10 cellular contexts compared by ENCODE assay signal in the genomic region with DNA sequence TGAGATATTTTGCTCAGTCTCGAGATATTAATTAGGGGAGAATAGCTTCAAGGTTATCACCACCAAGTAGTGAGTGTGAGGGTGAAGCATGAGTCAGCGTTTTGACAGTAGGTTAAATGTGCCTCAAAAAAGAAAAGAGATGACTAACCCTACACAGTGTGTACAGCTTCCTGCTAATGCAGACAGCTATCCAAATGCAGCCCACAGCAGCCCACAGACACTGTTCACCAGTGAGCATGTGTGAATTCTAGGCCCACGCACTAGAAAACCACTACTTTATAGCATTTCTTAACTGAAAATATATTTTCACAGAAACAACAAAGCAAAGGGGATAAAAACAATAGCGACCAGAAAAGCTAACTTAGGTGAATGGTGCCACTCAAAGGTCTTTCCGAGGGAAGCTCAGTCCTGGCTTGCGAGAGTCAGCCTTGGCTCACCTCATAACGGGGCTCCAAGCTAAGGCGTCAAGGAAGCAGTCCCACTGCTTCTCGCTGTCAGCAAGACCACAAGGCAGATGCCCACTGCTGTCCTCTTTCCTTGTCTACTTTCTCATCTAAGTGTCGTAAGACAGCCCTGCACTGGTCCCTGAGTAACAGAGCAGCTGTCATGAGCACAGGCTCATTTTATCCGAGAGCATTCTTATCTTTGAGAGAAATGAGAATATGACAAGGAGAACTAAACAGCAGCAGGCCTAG.
DNase-seq lines count a peak whose midpoint lies in the region; ATAC-seq lines count a peak whose summit lies in the region.
"Had no signal": no experiment of that assay in that cellular context is flagged by ENCODE, and none has a peak within 500 bp of the region (broad histone marks: within the 10 kb centered on the region; RNA-seq: fewer than 3 reads in every experiment).

No MANE protein-coding gene starts in this region.

- no peaks in the 10 kb centered on the region for H3K36me3 Mint-ChIP-seq in T-helper 2 cell treated with Interferon-gamma antibody and Interleukin-4, amounts not matched to agents 5 μg/mL and 100 μg/mL, for 36 hours (ENCODE audit: low read depth)

- peak overlapping the region; percentile 13 for H3K27ac Mint-ChIP-seq in T-helper 2 cell treated with Interferon-gamma antibody and Interleukin-4, amounts not matched to agents 5 μg/mL and 100 μg/mL, for 36 hours

- ATAC-seq in GM21737 (IDR thresholded peaks at IDR 0.05; ENCODE audit: unreplicated experiment) = no peak
- no peak for ATAC-seq in HG03354 (IDR thresholded peaks at IDR 0.05; ENCODE audit: poor library complexity, severe bottlenecking, unreplicated experiment)

- peak in 2 of 3 donors; percentile 3 to 8 for DNase-seq in stimulated activated CD4-positive, alpha-beta T cell treated with anti-CD3 and anti-CD28 coated beads, TNF-alpha, amount 100 ng/mL, for 48 hours (ENCODE audit: low read depth in 3 of 3)
- DNase-seq in stimulated activated CD4-positive, alpha-beta T cell treated with anti-CD3 and anti-CD28 coated beads, Interleukin-4, amount 100 ng/mL, for 1 hour = no peak
- DNase-seq in T-helper 2 cell treated with Interferon-gamma antibody and Interleukin-4, amounts not matched to agents 5 μg/mL and 100 μg/mL, for 36 hours (ENCODE audit: low spot score) = peak; percentile 42
- peak; percentile 18 for DNase-seq in glomerular visceral epithelial cell (ENCODE audit: extremely low spot score)
- DNase-seq in iPS-NIHi11 (ENCODE audit: low spot score) = no peak
- DNase-seq in dedifferentiated amniotic fluid mesenchymal stem cell (ENCODE audit: extremely low spot score) = no peak
- DNase-seq: activated effector memory CD4-positive, alpha-beta T cell treated with anti-CD3 and anti-CD28 coated beads, Interleukin-2, amount 50 U/mL, for 16 hours; NCI-H524 had no signal

- no peaks in the 10 kb centered on the region for H3K9me3 Mint-ChIP-seq in T-helper 2 cell treated with Interferon-gamma antibody and Interleukin-4, amounts not matched to agents 5 μg/mL and 100 μg/mL, for 36 hours

- H3K27me3 Mint-ChIP-seq in T-helper 2 cell treated with Interferon-gamma antibody and Interleukin-4, amounts not matched to agents 5 μg/mL and 100 μg/mL, for 36 hours (ENCODE audit: low read depth) = no peaks in the 10 kb centered on the region

- H3K4me1 Mint-ChIP-seq in T-helper 2 cell treated with Interferon-gamma antibody and Interleukin-4, amounts not matched to agents 5 μg/mL and 100 μg/mL, for 36 hours (ENCODE audit: low read depth) = peaks cover 6% of the 10 kb centered on the region

- no peak overlapping the region for H3K4me3 Mint-ChIP-seq in T-helper 2 cell treated with Interferon-gamma antibody and Interleukin-4, amounts not matched to agents 5 μg/mL and 100 μg/mL, for 36 hours

Comparison
In these comparisons a context has a peak if more than half of its experiments do, and no peak if none do; other contexts are left out.
1. DNase-seq: peak in stimulated activated CD4-positive, alpha-beta T cell treated with anti-CD3 and anti-CD28 coated beads, TNF-alpha, amount 100 ng/mL, for 48 hours (2 of 3), T-helper 2 cell treated with Interferon-gamma antibody and Interleukin-4, amounts not matched to agents 5 μg/mL and 100 μg/mL, for 36 hours (single experiment) and glomerular visceral epithelial cell (single experiment); none in stimulated activated CD4-positive, alpha-beta T cell treated with anti-CD3 and anti-CD28 coated beads, Interleukin-4, amount 100 ng/mL, for 1 hour (single experiment), iPS-NIHi11 (single experiment) and dedifferentiated amniotic fluid mesenchymal stem cell (single experiment).